Comparison of ENCODE assay signal across 10 cellular contexts in the genomic region with DNA sequence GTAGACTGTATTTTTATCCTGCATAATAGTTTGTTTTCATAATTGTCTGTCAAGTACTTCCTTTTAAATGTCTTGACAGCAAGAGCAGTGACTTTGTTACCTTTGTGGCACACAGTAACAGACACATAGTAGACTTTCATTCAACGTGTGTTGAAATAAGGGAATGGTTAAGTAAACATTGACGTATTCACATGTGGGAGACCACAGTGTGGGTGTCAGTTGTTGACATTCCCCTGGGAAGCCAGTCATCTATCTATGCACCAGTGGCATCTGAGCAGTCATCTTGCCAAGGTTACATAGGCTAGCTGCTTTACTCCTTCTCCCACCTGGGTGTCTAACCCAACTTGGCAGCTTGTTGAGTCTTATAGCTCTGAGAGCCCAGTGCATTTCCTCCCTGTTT. TPM values are rescaled to one million over a fixed set of nuclear protein-coding genes. Genes with fewer than 3 reads are reported as not detected.
A peak's percentile ranks its signal among the peaks of the same experiment; 100 is the strongest.
DNase-seq lines count a peak whose midpoint lies in the region; ATAC-seq and TF ChIP-seq lines count a peak whose summit lies in the region.
"Had no signal": no experiment of that assay in that cellular context is flagged by ENCODE, and none has a peak within 500 bp of the region (broad histone marks: within the 10 kb centered on the region; RNA-seq: fewer than 3 reads in every experiment).

No MANE protein-coding gene starts in this region.

- peak overlapping the region in 7 of 8 donors; percentile 40 to 95 (median 55) for H3K4me3 Mint-ChIP-seq in CD4-positive, alpha-beta memory T cell
- peak overlapping the region; percentile 92 for H3K4me3 Mint-ChIP-seq in activated naive CD8-positive, alpha-beta T cell
- H3K4me3 Mint-ChIP-seq in memory B cell: peak overlapping the region; percentile 92

- no peak overlapping the region for H3K27ac ChIP-seq in CD4-positive, alpha-beta memory T cell (ENCODE audit: low read depth, low read length)
- H3K27ac ChIP-seq in HCT116 (ENCODE audit: low read depth, low read length): no peak overlapping the region
- no peak overlapping the region for H3K27ac ChIP-seq in effector memory CD4-positive, alpha-beta T cell (ENCODE audit: insufficient read depth, low read length, poor library complexity, severe bottlenecking)

- DNase-seq in CD4-positive, alpha-beta memory T cell: no peak
- no peak for DNase-seq in HCT116 (ENCODE audit: low read depth, low spot score)
- no peak for DNase-seq in memory B cell (ENCODE audit: low spot score in 2 of 2)
- DNase-seq in SIG-M5 treated with dmso at 0.1 percent for 504 hours (lab: John Stamatoyannopoulos, UW; ENCODE audit: unreplicated experiment): no peak
- DNase-seq in activated CD4-positive, alpha-beta T cell treated with anti-CD3 and anti-CD28 coated beads for 1 hour: no peak
- DNase-seq in effector memory CD4-positive, alpha-beta T cell: no peak
- DNase-seq: activated gamma-delta T cell treated with Interleukin-2 at 50 U/mL for 16 hours, NCI-H1436 had no signal

- H4K20me1 ChIP-seq in HCT116 (ENCODE audit: insufficient read depth): no peaks in the 10 kb centered on the region

- peaks cover 22% of the 10 kb centered on the region for H3K4me1 ChIP-seq in CD4-positive, alpha-beta memory T cell (ENCODE audit: insufficient read depth, low read length)
- H3K4me1 ChIP-seq in HCT116 (ENCODE audit: control insufficient read depth in 1 of 2, insufficient read depth in 2 of 2, low read length in 2 of 2): peaks cover 5 to 20% of the 10 kb centered on the region in 2 experiments; a peak in 3 of 4 replicates
- H3K4me1 ChIP-seq in effector memory CD4-positive, alpha-beta T cell (ENCODE audit: control insufficient read depth, insufficient read depth, low read length, poor library complexity, severe bottlenecking): peaks cover 11% of the 10 kb centered on the region

- no peaks in the 10 kb centered on the region for H3K9me2 ChIP-seq in HCT116 (ENCODE audit: insufficient read depth)

- no peaks in the 10 kb centered on the region for H3K9me3 ChIP-seq in CD4-positive, alpha-beta memory T cell (ENCODE audit: control insufficient read depth in 1 of 2, low read length in 2 of 2)
- no peaks in the 10 kb centered on the region for H3K9me3 ChIP-seq in HCT116 (ENCODE audit: control insufficient read depth in 1 of 2, insufficient read depth in 1 of 2, low read depth in 1 of 2, low read length in 2 of 2)
- H3K9me3 ChIP-seq in effector memory CD4-positive, alpha-beta T cell (ENCODE audit: control insufficient read depth, low read length): no peaks in the 10 kb centered on the region

- ATAC-seq in HCT116 (no peak), memory B cell (ENCODE audit: low read depth) (no peak), GM19463 (IDR thresholded peaks at IDR 0.05; ENCODE audit: unreplicated experiment) (no peak)

- intact Hi-C loops in CD4-positive, alpha-beta memory T cell (cut with micrococcal nuclease): loop anchor here (2.0 to 5.0 kb wide), 3 partner anchors 115 to 1402 kb away; a partner anchor contains a TSS
- intact Hi-C loops in HCT116 (cut with micrococcal nuclease): no loop called here

- BruUV-seq in HCT116 (replicated peaks; lab: Mats Ljungman, UMichigan): no TSS peak

- no peak for TF ChIP-seq RAD21 in HCT116 (IDR thresholded peaks at IDR 0.05; ENCODE audit: low read depth)

- H3K27ac Mint-ChIP-seq in CD4-positive, alpha-beta memory T cell: peak overlapping the region in 5 of 7 donors; percentile 97 to 99 (median 98)
- H3K27ac Mint-ChIP-seq in activated naive CD8-positive, alpha-beta T cell: peak overlapping the region; percentile 99
- peak overlapping the region; percentile 97 for H3K27ac Mint-ChIP-seq in memory B cell

- peaks cover 0 to 6% (median 0%) of the 10 kb centered on the region in 8 donors for H3K9me3 Mint-ChIP-seq in CD4-positive, alpha-beta memory T cell
- no peaks in the 10 kb centered on the region for H3K9me3 Mint-ChIP-seq in activated naive CD8-positive, alpha-beta T cell (ENCODE audit: low read depth)
- H3K9me3 Mint-ChIP-seq in memory B cell: no peaks in the 10 kb centered on the region

- POLR2A ChIA-PET in CD4-positive, alpha-beta memory T cell (lab: Charles Lee; ENCODE audit: partially characterized antibody): interaction anchor here (1.2 to 3.8 kb wide), 5 partner anchors 49 to 256 kb away, joined by 3 to 32 read pairs (median 16); a partner anchor contains a TSS
- POLR2A ChIA-PET in HCT116 (lab: Charles Lee): no interaction called here

- H3K79me2 ChIP-seq in HCT116 (ENCODE audit: insufficient read depth, low read length): peaks cover 32% of the 10 kb centered on the region

- no peak overlapping the region for H3K9ac ChIP-seq in HCT116 (ENCODE audit: low read length)

- TF ChIP-seq POLR2A in HCT116 (IDR thresholded peaks at IDR 0.05; ENCODE audit: borderline replicate concordance, extremely low read depth, insufficient read depth, insufficient read length): no peak

- TF ChIP-seq CTCF in HCT116 (IDR thresholded peaks at IDR 0.05 in 2 of 3, conservative IDR thresholded peaks at IDR 0.05 in 1 of 3; ENCODE audit: borderline replicate concordance in 1 of 3, insufficient read depth in 1 of 3, low read depth in 2 of 3, low read length in 2 of 3): no peak

- CTCF ChIA-PET in CD4-positive, alpha-beta memory T cell (lab: Charles Lee; ENCODE audit: partially characterized antibody): interaction anchor here (0.6 to 4.5 kb wide), 3 partner anchors 49 to 255 kb away, joined by 3 to 35 read pairs (median 18); a partner anchor contains a TSS
- CTCF ChIA-PET in HCT116 (lab: Charles Lee): no interaction called here

- peak overlapping the region; percentile 96 for H3K4me2 ChIP-seq in HCT116 (ENCODE audit: low read length)

- H2AFZ ChIP-seq in HCT116 (ENCODE audit: low read depth, low read length, poor library complexity, severe bottlenecking): no peak overlapping the region

- no peak overlapping the region for H3K4me3 ChIP-seq in CD4-positive, alpha-beta memory T cell (ENCODE audit: low read length in 2 of 2)
- no peak overlapping the region for H3K4me3 ChIP-seq in HCT116 (replicated peaks in 1 of 2; ENCODE audit: low read depth in 1 of 2, low read length in 2 of 2)
- no peak overlapping the region for H3K4me3 ChIP-seq in effector memory CD4-positive, alpha-beta T cell (ENCODE audit: insufficient read depth, low read depth, low read length, poor library complexity, severe bottlenecking)

- H3K36me3 ChIP-seq in CD4-positive, alpha-beta memory T cell (ENCODE audit: insufficient read depth, low read length): no peaks in the 10 kb centered on the region
- peaks cover 5 to 6% of the 10 kb centered on the region in 2 experiments; a peak in 1 of 4 replicates for H3K36me3 ChIP-seq in HCT116 (ENCODE audit: control insufficient read depth in 1 of 2, insufficient read depth in 2 of 2, low read length in 2 of 2)
- no peaks in the 10 kb centered on the region for H3K36me3 ChIP-seq in effector memory CD4-positive, alpha-beta T cell (ENCODE audit: control insufficient read depth, insufficient read depth, low read length)

- RAD21 ChIA-PET in HCT116 (lab: Charles Lee; ENCODE audit: low non-redundant PET in 1 of 2, low total read pairs in 2 of 2, uncharacterized antibody in 2 of 2, unreplicated experiment in 2 of 2): no interaction called here

- peaks cover 0 to 15% of the 10 kb centered on the region in 2 donors for H3K36me3 Mint-ChIP-seq in CD4-positive, alpha-beta memory T cell
- no peaks in the 10 kb centered on the region for H3K36me3 Mint-ChIP-seq in activated naive CD8-positive, alpha-beta T cell
- no peaks in the 10 kb centered on the region for H3K36me3 Mint-ChIP-seq in memory B cell

- no peaks in the 10 kb centered on the region for H3K27me3 ChIP-seq in CD4-positive, alpha-beta memory T cell (ENCODE audit: insufficient read depth, low read length)
- no peaks in the 10 kb centered on the region for H3K27me3 ChIP-seq in HCT116 (ENCODE audit: insufficient read depth, low read length)
- H3K27me3 ChIP-seq in effector memory CD4-positive, alpha-beta T cell (replicated peaks; ENCODE audit: control insufficient read depth, insufficient read depth, low read length, poor library complexity, severe bottlenecking): no peaks in the 10 kb centered on the region

- peaks cover 16 to 39% (median 31%) of the 10 kb centered on the region in 4 donors for H3K4me1 Mint-ChIP-seq in CD4-positive, alpha-beta memory T cell
- peaks cover 38% of the 10 kb centered on the region for H3K4me1 Mint-ChIP-seq in activated naive CD8-positive, alpha-beta T cell (ENCODE audit: low read depth)
- peaks cover 16% of the 10 kb centered on the region for H3K4me1 Mint-ChIP-seq in memory B cell

- peaks cover 0 to 2% of the 10 kb centered on the region in 2 donors for H3K27me3 Mint-ChIP-seq in CD4-positive, alpha-beta memory T cell
- no peaks in the 10 kb centered on the region for H3K27me3 Mint-ChIP-seq in activated naive CD8-positive, alpha-beta T cell
- H3K27me3 Mint-ChIP-seq in memory B cell: peaks cover 2% of the 10 kb centered on the region

TF ChIP-seq in HCT116, 20 proteins besides CTCF, POLR2A, EP300 and RAD21 (continues in another document):
- no peak for TF ChIP-seq ZNF274 (IDR thresholded peaks at IDR 0.05; ENCODE audit: low read depth, low read length)
- TF ChIP-seq, protein P1, sequence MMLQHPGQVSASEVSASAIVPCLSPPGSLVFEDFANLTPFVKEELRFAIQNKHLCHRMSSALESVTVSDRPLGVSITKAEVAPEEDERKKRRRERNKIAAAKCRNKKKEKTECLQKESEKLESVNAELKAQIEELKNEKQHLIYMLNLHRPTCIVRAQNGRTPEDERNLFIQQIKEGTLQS (IDR thresholded peaks at IDR 0.05): no peak
- TF ChIP-seq EZH2 (IDR thresholded peaks at IDR 0.05): no peak
- TF ChIP-seq TCF7L2 (IDR thresholded peaks at IDR 0.05; ENCODE audit: borderline replicate concordance, extremely low read depth, insufficient read depth, insufficient read length): no peak

RNA-seq across cellular contexts. Expression of a gene that starts 1.4 kb away (rescaled TPM):
- total RNA-seq in CD4-positive, alpha-beta memory T cell: 10 to 100 TPM; 45.8 to 48.4 TPM
- 10 to 100 TPM; 16.8 to 18.6 TPM for polyA plus RNA-seq in CD4-positive, alpha-beta memory T cell
- 52.5 TPM for total RNA-seq in HCT116 (2021; ENCODE audit: unreplicated experiment)
- 10.2 and 14.6 TPM in 2 replicates for polyA plus RNA-seq in HCT116 (2012)

RNA-seq across cellular contexts. Expression of a gene that starts 48.9 kb away (rescaled TPM):
- total RNA-seq in CD4-positive, alpha-beta memory T cell: 10 to 100 TPM; 19.7 to 20.2 TPM
- 10 to 100 TPM; 10.0 to 11.8 TPM for polyA plus RNA-seq in CD4-positive, alpha-beta memory T cell
- total RNA-seq in HCT116 (2021; ENCODE audit: unreplicated experiment): 20.3 TPM
- polyA plus RNA-seq in HCT116 (2012): 5.1 and 5.9 TPM in 2 replicates
